7 cellular contexts compared by ENCODE assay signal in genomic region chr1:144461136-144461759, GRCh38. TPM values are rescaled to one million over a fixed set of nuclear protein-coding genes. Genes with fewer than 3 reads are reported as not detected.
DNase-seq lines count a peak whose midpoint lies in the region; ATAC-seq and TF ChIP-seq lines count a peak whose summit lies in the region.
"Not testable (repeated sequence)": the region's sequence is repeated elsewhere in the genome, so short reads cannot be mapped to it uniquely, and the experiment has no call there.

NBPF15 (minus strand) TSS chr1:144461669; CDS start chr1:144440003, 21,666 bp downstream.

- H3K4me3 ChIP-seq in colonic mucosa (peak within 1 kb of the TSS; percentile 58), kidney epithelial cell (ENCODE audit: low read depth, low read length) (peak within 1 kb of the TSS; percentile 56)

- not testable (repeated sequence) for TF ChIP-seq CTCF in colonic mucosa (IDR thresholded peaks at IDR 0.05); kidney epithelial cell (IDR thresholded peaks at IDR 0.05; ENCODE audit: insufficient read depth, low read length, poor library complexity, severe bottlenecking)

- peak; percentile 26 for DNase-seq in NCI-H446 treated with DMSO at 0.1 percent for 48 hours (lab: John Stamatoyannopoulos, UW)
- peak; percentile 75 to 78 for DNase-seq in activated CD4-positive, alpha-beta T cell treated with anti-CD3 and anti-CD28 coated beads, Interleukin-2, amount 50 U/mL, for 48 hours
- DNase-seq in colonic mucosa = peak; percentile 74
- DNase-seq in kidney epithelial cell (ENCODE audit: low read depth) = not testable (repeated sequence)
- peak; percentile 9 for DNase-seq in smooth muscle cell of the brain vasculature (ENCODE audit: low read depth, low spot score)

- not testable (repeated sequence) for H3K9me3 ChIP-seq in colonic mucosa

- peak within 1 kb of the TSS; percentile 37 for H3K27ac ChIP-seq in colonic mucosa

- ATAC-seq in GM19023 (IDR thresholded peaks at IDR 0.05; ENCODE audit: unreplicated experiment) (peak; percentile 97), HG03103 (IDR thresholded peaks at IDR 0.05; ENCODE audit: low read depth, unreplicated experiment) (peak; percentile 77)

- H3K27me3 ChIP-seq in colonic mucosa; kidney epithelial cell (ENCODE audit: control insufficient read depth, insufficient read depth, low read length): not testable (repeated sequence)

- peak within 1 kb of the TSS in 1 of 2 donors; percentile 56 for H3K9ac ChIP-seq in colonic mucosa (ENCODE audit: low read depth in 2 of 2, low read length in 2 of 2)

- H3K4me1 ChIP-seq in colonic mucosa = not testable (repeated sequence)

- H3K36me3 ChIP-seq in colonic mucosa; kidney epithelial cell (ENCODE audit: control insufficient read depth, insufficient read depth, low read length): not testable (repeated sequence)

- intact Hi-C loops in colonic mucosa (cut with DNase I) = not testable (repeated sequence)

RNA-seq across cellular contexts. Expression of gene NBPF15, which starts in this region (rescaled TPM):
- total RNA-seq in colonic mucosa (10 to 100 TPM in 1 of 2 donors, 1 to 10 TPM in 1; 9.7 to 18.2 TPM), kidney epithelial cell (31.6 and 33.8 TPM in 2 replicates)
